Comparison of ENCODE assay signal across 20 cellular contexts in genomic region chrX:68431836-68432235, GRCh38. TPM values are rescaled to one million over a fixed set of nuclear protein-coding genes. Genes with fewer than 3 reads are reported as not detected.
DNase-seq lines count a peak whose midpoint lies in the region; FAIRE-seq and TF ChIP-seq lines count a peak whose summit lies in the region.
"Had no signal": no experiment of that assay in that cellular context is flagged by ENCODE, and none has a peak within 500 bp of the region (broad histone marks: within the 10 kb centered on the region; RNA-seq: fewer than 3 reads in every experiment).

No MANE protein-coding gene starts in this region.

- H3K4me1 ChIP-seq in HAP-1 = peaks cover 33% of the 10 kb centered on the region
- H3K4me1 ChIP-seq in astrocyte (ENCODE audit: insufficient read depth, low read length) = peaks cover 17% of the 10 kb centered on the region
- H3K4me1 ChIP-seq in iPS-18a (ENCODE audit: control insufficient read depth, low read depth, low read length) = no peaks in the 10 kb centered on the region
- H3K4me1 ChIP-seq: testis had no signal

- H3K27me3 Mint-ChIP-seq in astrocyte (ENCODE audit: low read depth, unreplicated experiment) (no peaks in the 10 kb centered on the region), type B pancreatic cell (no peaks in the 10 kb centered on the region)

- no peak overlapping the region for H3K27ac ChIP-seq in astrocyte (ENCODE audit: low read depth, low read length)
- no peak overlapping the region for H3K27ac ChIP-seq in iPS-18a (ENCODE audit: low read length)
- H3K27ac ChIP-seq: ovary, testis had no signal

- H3K27ac Mint-ChIP-seq in astrocyte (ENCODE audit: unreplicated experiment) = no peak overlapping the region
- no peak overlapping the region for H3K27ac Mint-ChIP-seq in type B pancreatic cell
- H3K27ac Mint-ChIP-seq: activated naive CD8-positive, alpha-beta T cell treated with anti-CD3 and anti-CD28 coated beads, Interleukin-2, amount 10 ng/mL, durations not matched to agents 7 days and 5 days; CD14-positive monocyte; T-helper 17 cell had no signal

- no peaks in the 10 kb centered on the region for H3K79me2 ChIP-seq in astrocyte (ENCODE audit: insufficient read depth, low read length)

- H3K36me3 Mint-ChIP-seq in astrocyte (ENCODE audit: low read depth, unreplicated experiment) (no peaks in the 10 kb centered on the region), type B pancreatic cell (peaks cover 8% of the 10 kb centered on the region)
- H3K36me3 Mint-ChIP-seq: activated naive CD8-positive, alpha-beta T cell treated with anti-CD3 and anti-CD28 coated beads, Interleukin-2, amount 10 ng/mL, durations not matched to agents 7 days and 5 days had no signal

- H3K36me3 ChIP-seq in HAP-1 (replicated peaks) (no peaks in the 10 kb centered on the region; the same call in 1 of the 2 replicates), astrocyte (ENCODE audit: insufficient read depth, low read length) (no peaks in the 10 kb centered on the region), iPS-18a (ENCODE audit: control insufficient read depth, low read depth, low read length) (no peaks in the 10 kb centered on the region)
- H3K36me3 ChIP-seq: ovary had no signal

- H3K9me3 Mint-ChIP-seq in astrocyte (ENCODE audit: unreplicated experiment) (no peaks in the 10 kb centered on the region), type B pancreatic cell (peaks cover 5% of the 10 kb centered on the region)
- H3K9me3 Mint-ChIP-seq: activated naive CD8-positive, alpha-beta T cell treated with anti-CD3 and anti-CD28 coated beads, Interleukin-2, amount 10 ng/mL, durations not matched to agents 7 days and 5 days; central memory CD8-positive, alpha-beta T cell had no signal

- TF ChIP-seq CTCF in astrocyte (IDR thresholded peaks at IDR 0.05; ENCODE audit: insufficient read depth, low read depth, low read length) (no peak), type B pancreatic cell (conservative IDR thresholded peaks at IDR 0.05) (no peak)

- H2AFZ ChIP-seq in astrocyte (ENCODE audit: low read depth, low read length) = no peak overlapping the region

- no peaks in the 10 kb centered on the region for H3K9me3 ChIP-seq in HAP-1
- H3K9me3 ChIP-seq in astrocyte (ENCODE audit: insufficient read depth, low read depth, low read length) = no peaks in the 10 kb centered on the region
- peaks cover 16% of the 10 kb centered on the region for H3K9me3 ChIP-seq in iPS-18a (ENCODE audit: control insufficient read depth, low read depth, low read length)
- H3K9me3 ChIP-seq: ovary, testis had no signal

- H3K4me1 Mint-ChIP-seq in astrocyte (ENCODE audit: low read depth, unreplicated experiment) (peaks cover 14% of the 10 kb centered on the region), type B pancreatic cell (ENCODE audit: unreplicated experiment) (peaks cover 8% of the 10 kb centered on the region)

- peak overlapping the region; percentile 85 for H3K9ac ChIP-seq in astrocyte (ENCODE audit: low read length)
- H3K9ac ChIP-seq in iPS-18a (ENCODE audit: low read length) = no peak overlapping the region

- H3K27me3 ChIP-seq in HAP-1 (ENCODE audit: low read depth) (no peaks in the 10 kb centered on the region), astrocyte (ENCODE audit: insufficient read depth, low read length) (no peaks in the 10 kb centered on the region), iPS-18a (ENCODE audit: control insufficient read depth, insufficient read depth, low read length) (no peaks in the 10 kb centered on the region)
- H3K27me3 ChIP-seq: ovary, testis had no signal

- H3K4me3 ChIP-seq in HAP-1 (peak overlapping the region; percentile 55; the same call in 1 of the 2 replicates), astrocyte (ENCODE audit: insufficient read depth, low read depth, low read length) (peak overlapping the region; percentile 81), iPS-18a (ENCODE audit: low read length) (peak overlapping the region; percentile 68)
- H3K4me3 ChIP-seq: testis had no signal

- H3K4me2 ChIP-seq in astrocyte (ENCODE audit: low read length) = peak overlapping the region; percentile 96

- DNase-seq in HAP-1 (ENCODE audit: low spot score in 2 of 2) (no peak), astrocyte (ENCODE audit: low read depth) (no peak), type B pancreatic cell (ENCODE audit: extremely low spot score, unreplicated experiment) (no peak), SHP77 (lab: John Stamatoyannopoulos, UW) (no peak), hepatic stellate cell (ENCODE audit: low spot score) (no peak)
- no peak for DNase-seq in stimulated activated CD4-positive, alpha-beta T cell treated with anti-CD3 and anti-CD28 coated beads, Interleukin-12 subunit alpha, Interleukin-12 subunit beta, amount 100 ng/mL, for 4 hours
- DNase-seq: activated CD4-positive, CD25-positive, alpha-beta regulatory T cell; activated naive CD8-positive, alpha-beta T cell treated with anti-CD3 and anti-CD28 coated beads, Interleukin-2, amount 10 ng/mL, durations not matched to agents 7 days and 5 days; effector CD8-positive, alpha-beta T cell; HCEC 1CT; NCI-H1694; NCI-H446; ovary; stimulated activated CD4-positive, alpha-beta T cell treated with anti-CD3 and anti-CD28 coated beads, Interleukin-4, amount 100 ng/mL, for 24 hours; stimulated activated CD8-positive, alpha-beta memory T cell treated with anti-CD3 and anti-CD28 coated beads, Interleukin-4, amount 100 ng/mL, for 48 hours; T-helper 17 cell; testis had no signal

- in situ Hi-C loops in HAP-1 (cut with MboI; ENCODE audit: low sequenced_read_pairs) = no loop called here

- no peak for FAIRE-seq in astrocyte (lab: Jason Lieb, UNC)

- H3K4me3 Mint-ChIP-seq in astrocyte (ENCODE audit: unreplicated experiment) (peak overlapping the region; percentile 93), type B pancreatic cell (peak overlapping the region; percentile 94)
- H3K4me3 Mint-ChIP-seq: activated naive CD8-positive, alpha-beta T cell treated with anti-CD3 and anti-CD28 coated beads, Interleukin-2, amount 10 ng/mL, durations not matched to agents 7 days and 5 days; central memory CD8-positive, alpha-beta T cell had no signal

- H4K20me1 ChIP-seq in astrocyte (ENCODE audit: insufficient read depth, low read length) = no peaks in the 10 kb centered on the region

RNA-seq across cellular contexts. Expression of gene OPHN1, which starts 1.5 kb away (rescaled TPM):
- 3.7 and 5.1 TPM in 2 replicates for total RNA-seq in astrocyte
- total RNA-seq in type B pancreatic cell (ENCODE audit: low replicate concordance) = 5.6 and 7.4 TPM in 2 replicates
